In genomic region chr4:84648863-84649647, GRCh38 we compare ENCODE assay signal across 1 cellular context.
TF ChIP-seq lines count a peak whose summit lies in the region.

No MANE protein-coding gene starts in this region.

TF ChIP-seq in WTC11, 78 proteins besides CTCF, POLR2A, EP300 and RAD21 (continued from another document):
- TF ChIP-seq SOX15 (CRISPR knock-in tag; IDR thresholded peaks at IDR 0.05) (no peak), SP1 (CRISPR knock-in tag; conservative IDR thresholded peaks at IDR 0.05) (no peak), ZNF281 (CRISPR knock-in tag; IDR thresholded peaks at IDR 0.05) (no peak), RELA (CRISPR knock-in tag; IDR thresholded peaks at IDR 0.05; ENCODE audit: borderline replicate concordance) (no peak), ZNF416 (CRISPR knock-in tag; IDR thresholded peaks at IDR 0.05) (no peak), FOXP4 (CRISPR knock-in tag; IDR thresholded peaks at IDR 0.05) (no peak), TEAD4 (CRISPR knock-in tag; IDR thresholded peaks at IDR 0.05) (no peak), HMGA2 (CRISPR knock-in tag; IDR thresholded peaks at IDR 0.05) (no peak), FOXK1 (CRISPR knock-in tag; IDR thresholded peaks at IDR 0.05) (no peak)
- TF ChIP-seq, protein P1, sequence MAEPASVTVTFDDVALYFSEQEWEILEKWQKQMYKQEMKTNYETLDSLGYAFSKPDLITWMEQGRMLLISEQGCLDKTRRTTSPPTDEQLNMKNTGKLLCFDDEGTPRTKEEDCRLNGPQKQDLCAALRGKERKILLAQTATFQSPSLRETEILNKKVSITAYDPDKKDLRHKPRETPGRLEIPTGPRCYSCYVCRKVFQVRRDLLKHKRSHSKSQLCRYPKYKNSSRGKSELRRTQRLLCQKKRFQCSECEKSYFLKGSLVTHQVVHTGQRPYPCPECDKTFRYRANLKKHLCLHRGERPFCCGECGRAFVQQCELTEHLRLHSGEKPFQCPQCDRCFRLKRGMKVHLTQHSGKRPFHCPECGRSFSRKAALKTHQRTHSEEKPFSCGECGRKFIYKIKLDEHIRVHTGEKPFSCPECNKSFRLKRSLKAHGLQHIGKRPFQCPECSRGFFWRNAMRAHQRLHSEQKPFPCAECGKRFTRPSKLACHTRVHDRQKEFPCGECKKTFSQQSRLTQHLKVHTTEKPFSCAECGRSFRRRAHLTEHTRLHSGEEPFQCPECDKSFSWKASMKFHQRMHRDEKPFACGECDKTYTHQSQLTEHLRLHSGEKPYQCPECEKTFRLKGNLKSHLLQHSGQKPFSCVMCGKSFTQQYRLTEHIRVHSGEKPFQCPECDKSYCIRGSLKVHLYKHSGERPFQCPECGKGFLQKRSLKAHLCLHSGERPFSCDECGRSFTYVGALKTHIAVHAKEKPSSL (CRISPR knock-in tag; conservative IDR thresholded peaks at IDR 0.05), result no peak
- TF ChIP-seq, protein P2, sequence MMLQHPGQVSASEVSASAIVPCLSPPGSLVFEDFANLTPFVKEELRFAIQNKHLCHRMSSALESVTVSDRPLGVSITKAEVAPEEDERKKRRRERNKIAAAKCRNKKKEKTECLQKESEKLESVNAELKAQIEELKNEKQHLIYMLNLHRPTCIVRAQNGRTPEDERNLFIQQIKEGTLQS (CRISPR knock-in tag; conservative IDR thresholded peaks at IDR 0.05), result no peak
